21 cellular contexts compared by ENCODE assay signal in genomic region chr5:53403291-53403690, GRCh38.
"Had no signal": no experiment of that assay in that cellular context is flagged by ENCODE, and none has a peak within 500 bp of the region (broad histone marks: within the 10 kb centered on the region; RNA-seq: fewer than 3 reads in every experiment).

No MANE protein-coding gene starts in this region.

- H3K4me1 ChIP-seq: breast epithelium, right atrium auricular region, suprapubic skin, transverse colon, vagina had no signal

- H3K36me3 Mint-ChIP-seq: activated naive CD8-positive, alpha-beta T cell treated with anti-CD3 and anti-CD28 coated beads for 36 hours had no signal

- DNase-seq: activated CD4-positive, alpha-beta T cell treated with anti-CD3 and anti-CD28 coated beads, Interleukin-2, amount 50 U/mL, for 4 hours; activated naive CD8-positive, alpha-beta T cell treated with anti-CD3 and anti-CD28 coated beads for 36 hours; amygdala; cerebellar nuclear complex; effector CD4-positive, alpha-beta T cell; foreskin keratinocyte; head of caudate nucleus; nucleus accumbens; stimulated activated naive CD8-positive, alpha-beta T cell treated with anti-CD3 and anti-CD28 coated beads, Interleukin-15, amount 100 ng/mL, for 72 hours; transverse colon had no signal

- H3K27me3 Mint-ChIP-seq: progenitor cell of endocrine pancreas had no signal

- ATAC-seq: foreskin keratinocyte; stimulated activated naive CD8-positive, alpha-beta T cell treated with anti-CD3 and anti-CD28 coated beads, Interleukin-15, amount 100 ng/mL, for 72 hours had no signal

- H3K9me3 Mint-ChIP-seq: activated naive CD8-positive, alpha-beta T cell treated with anti-CD3 and anti-CD28 coated beads for 36 hours; nephron had no signal

- H3K27ac ChIP-seq: breast epithelium, esophagus muscularis mucosa, foreskin keratinocyte, right atrium auricular region, suprapubic skin, transverse colon, vagina had no signal

- H3K27me3 ChIP-seq: breast epithelium, esophagus muscularis mucosa, foreskin keratinocyte, right atrium auricular region, suprapubic skin, transverse colon, vagina had no signal

- H3K4me3 Mint-ChIP-seq: activated naive CD8-positive, alpha-beta T cell treated with anti-CD3 and anti-CD28 coated beads for 36 hours; nephron; stimulated activated naive CD8-positive, alpha-beta T cell treated with anti-CD3 and anti-CD28 coated beads, Interleukin-15, amount 100 ng/mL, for 72 hours had no signal

- FAIRE-seq: endothelial cell of umbilical vein, keratinocyte, TTC549 had no signal

- H3K9me3 ChIP-seq: esophagus muscularis mucosa, right atrium auricular region, suprapubic skin, transverse colon, vagina had no signal

- H3K4me3 ChIP-seq: breast epithelium, esophagus muscularis mucosa, lung, right atrium auricular region, suprapubic skin, transverse colon, vagina had no signal

- H3K27ac Mint-ChIP-seq: activated naive CD8-positive, alpha-beta T cell treated with anti-CD3 and anti-CD28 coated beads for 36 hours; nephron; progenitor cell of endocrine pancreas; stimulated activated naive CD8-positive, alpha-beta T cell treated with anti-CD3 and anti-CD28 coated beads, Interleukin-15, amount 100 ng/mL, for 72 hours had no signal

- H3K36me3 ChIP-seq: breast epithelium, esophagus muscularis mucosa, right atrium auricular region, suprapubic skin, transverse colon, vagina had no signal

- H3K4me1 Mint-ChIP-seq: activated naive CD8-positive, alpha-beta T cell treated with anti-CD3 and anti-CD28 coated beads for 36 hours; nephron; stimulated activated naive CD8-positive, alpha-beta T cell treated with anti-CD3 and anti-CD28 coated beads, Interleukin-15, amount 100 ng/mL, for 72 hours had no signal
